In the genomic region with DNA sequence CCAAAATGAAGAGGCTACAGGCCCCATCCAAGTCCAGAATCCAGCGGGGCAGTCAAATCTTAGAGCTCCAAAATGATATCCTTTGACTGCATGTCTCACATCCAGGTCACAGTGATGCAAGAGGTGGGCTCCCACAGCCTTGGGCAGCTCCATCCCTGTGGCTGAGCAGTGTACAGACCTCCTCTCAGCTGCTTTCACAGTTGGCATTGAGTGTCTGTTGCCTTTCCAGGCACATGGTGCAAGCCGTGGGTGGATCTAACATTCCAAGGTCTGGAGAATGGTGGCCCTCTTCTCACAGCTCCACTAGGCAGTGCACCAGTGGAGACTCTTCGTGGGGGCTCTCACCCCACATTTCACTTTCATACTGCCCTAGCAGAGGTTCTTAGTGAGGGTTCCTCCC, we compare ENCODE assay signal across 33 cellular contexts.
DNase-seq lines count a peak whose midpoint lies in the region; ATAC-seq and TF ChIP-seq lines count a peak whose summit lies in the region.
"Had no signal": no experiment of that assay in that cellular context is flagged by ENCODE, and none has a peak within 500 bp of the region (broad histone marks: within the 10 kb centered on the region; RNA-seq: fewer than 3 reads in every experiment).

No MANE protein-coding gene starts in this region.

- H3K4me1 ChIP-seq in right atrium auricular region (peaks cover 0 to 15% of the 10 kb centered on the region in 2 donors), right cardiac atrium (ENCODE audit: control insufficient read depth, insufficient read depth, low read length) (peaks cover 2% of the 10 kb centered on the region), sigmoid colon (no peaks in the 10 kb centered on the region), aorta (ENCODE audit: control insufficient read depth in 1 of 2, insufficient read depth in 2 of 2, low read length in 2 of 2) (no peaks in the 10 kb centered on the region)
- H3K4me1 ChIP-seq: A549, BE2C, BLaER1, Caco-2 had no signal

- H3K27me3 ChIP-seq in right atrium auricular region (no peaks in the 10 kb centered on the region), right cardiac atrium (ENCODE audit: control insufficient read depth, insufficient read depth) (no peaks in the 10 kb centered on the region), sigmoid colon (no peaks in the 10 kb centered on the region), aorta (ENCODE audit: control insufficient read depth in 1 of 2, insufficient read depth in 2 of 2, low read length in 1 of 2) (no peaks in the 10 kb centered on the region)
- H3K27me3 ChIP-seq: BE2C; BLaER1; BLaER1 treated with 17β-estradiol and CSF1 and Interleukin-3, amounts not matched to agents 10 nM and 100 nM had no signal

- no peak overlapping the region for H3K4me3 ChIP-seq in right atrium auricular region
- H3K4me3 ChIP-seq in right cardiac atrium (ENCODE audit: low read length), result no peak overlapping the region
- H3K4me3 ChIP-seq in sigmoid colon, result no peak overlapping the region
- H3K4me3 ChIP-seq in aorta (ENCODE audit: low read length in 2 of 2), result no peak overlapping the region
- H3K4me3 ChIP-seq: A549; BLaER1; BLaER1 treated with 17β-estradiol and CSF1 and Interleukin-3, amounts not matched to agents 10 nM and 100 nM had no signal

- intact Hi-C loops in left ventricle myocardium superior (cut with micrococcal nuclease) (no loop called here), right cardiac atrium (cut with DNase I) (no loop called here), Right ventricle myocardium inferior (cut with DNase I) (no loop called here), sigmoid colon (cut with DNase I) (no loop called here), aorta (cut with DNase I) (no loop called here)

- TF ChIP-seq CTCF in right atrium auricular region (IDR thresholded peaks at IDR 0.05), result no peak
- TF ChIP-seq CTCF in sigmoid colon (IDR thresholded peaks at IDR 0.05), result no peak

- ATAC-seq in left ventricle myocardium superior (no peak), right cardiac atrium (peak; percentile 27 to 35), Right ventricle myocardium inferior (no peak), aorta (ENCODE audit: low FRiP score) (no peak)
- ATAC-seq: A549; CD8-positive, alpha-beta T cell had no signal

- DNase-seq in left ventricle myocardium superior (peak; percentile 19), right atrium auricular region (ENCODE audit: low spot score) (no peak), right cardiac atrium (peak in 1 of 3 donors; percentile 22), Right ventricle myocardium inferior (ENCODE audit: missing footprints) (no peak), UCSD-AML1 (lab: John Stamatoyannopoulos, UW; ENCODE audit: unreplicated experiment) (peak; percentile 4), sigmoid colon (peak; percentile 40), aorta (no peak), NCI-H2029 treated with DMSO at 0.1 percent for 48 hours (lab: John Stamatoyannopoulos, UW) (no peak)
- DNase-seq: 8988T; ACHN; AML-193; BE2C; C1 segment of cervical spinal cord; Caco-2; Calu3; CD4-positive, alpha-beta memory T cell; CD4-positive, alpha-beta T cell; CD4-positive, CD25-positive, alpha-beta regulatory T cell; CD8-positive, alpha-beta memory T cell; CD8-positive, alpha-beta T cell; COR-L47; DMS 273 treated with DMSO at 0.1 percent for 48 hours; DMS153; DMS53; DMS79; DMS79 treated with DMSO at 0.1 percent for 48 hours; DND-41; EL had no signal

- WGBS in right cardiac atrium, result 92% methylated on average over 3 of the region's 3 CpGs
- WGBS in sigmoid colon, 2 donors, result 91 to 93% methylated on average over 3 of the region's 3 CpGs
- 92 to 97% methylated on average over 3 of the region's 3 CpGs for WGBS in aorta, 2 donors

- H3K36me3 ChIP-seq in right atrium auricular region (peaks cover 36% of the 10 kb centered on the region), sigmoid colon (peaks cover 0 to 8% (median 0%) of the 10 kb centered on the region in 4 donors), aorta (ENCODE audit: control insufficient read depth in 1 of 2, insufficient read depth in 2 of 2, low read length in 1 of 2) (no peaks in the 10 kb centered on the region)
- H3K36me3 ChIP-seq: BE2C had no signal

- TF ChIP-seq POLR2A in sigmoid colon (IDR thresholded peaks at IDR 0.05), result no peak

- no peak for TF ChIP-seq EP300 in sigmoid colon (IDR thresholded peaks at IDR 0.05)

- no peaks in the 10 kb centered on the region for H3K9me3 ChIP-seq in right atrium auricular region
- H3K9me3 ChIP-seq in right cardiac atrium (ENCODE audit: control insufficient read depth, low read length), result no peaks in the 10 kb centered on the region
- no peaks in the 10 kb centered on the region for H3K9me3 ChIP-seq in sigmoid colon
- no peaks in the 10 kb centered on the region for H3K9me3 ChIP-seq in aorta (ENCODE audit: control insufficient read depth, low read length)
- H3K9me3 ChIP-seq: A549, BE2C, Caco-2 had no signal

- H3K27ac ChIP-seq in right atrium auricular region (no peak overlapping the region), right cardiac atrium (ENCODE audit: low read length) (no peak overlapping the region), sigmoid colon (no peak overlapping the region), aorta (ENCODE audit: low read depth in 1 of 2, low read length in 2 of 2) (no peak overlapping the region)
- H3K27ac ChIP-seq: 22Rv1; A549; BLaER1; BLaER1 treated with 17β-estradiol and CSF1 and Interleukin-3, amounts not matched to agents 10 nM and 100 nM; C4-2B had no signal

Comparison
In these comparisons a context has a peak if more than half of its experiments do, and no peak if none do; other contexts are left out.
1. ATAC-seq: peak in right cardiac atrium (2 of 2); none in left ventricle myocardium superior (single experiment), Right ventricle myocardium inferior (single experiment) and aorta (single experiment).
2. DNase-seq: peak in left ventricle myocardium superior (single experiment), UCSD-AML1 (single experiment) and sigmoid colon (single experiment); none in right atrium auricular region (single experiment), Right ventricle myocardium inferior (single experiment), aorta (0 of 2) and NCI-H2029 treated with DMSO at 0.1 percent for 48 hours (single experiment).